15 cellular contexts compared by ENCODE assay signal in genomic region chr11:117881217-117881616, GRCh38.
DNase-seq lines count a peak whose midpoint lies in the region; ATAC-seq and TF ChIP-seq lines count a peak whose summit lies in the region.
"Had no signal": no experiment of that assay in that cellular context is flagged by ENCODE, and none has a peak within 500 bp of the region (broad histone marks: within the 10 kb centered on the region; RNA-seq: fewer than 3 reads in every experiment).

No MANE protein-coding gene starts in this region.

- H3K27ac ChIP-seq in coronary artery (no peak overlapping the region), rectal smooth muscle tissue (ENCODE audit: low read depth, low read length) (peak overlapping the region; percentile 89)

- H3K9ac ChIP-seq in rectal smooth muscle tissue (ENCODE audit: low read length) = no peak overlapping the region

- peaks cover 59% of the 10 kb centered on the region for H3K4me1 ChIP-seq in rectal smooth muscle tissue (ENCODE audit: control insufficient read depth, insufficient read depth, low read length)

- H3K4me3 ChIP-seq in coronary artery = no peak overlapping the region
- no peak overlapping the region for H3K4me3 ChIP-seq in rectal smooth muscle tissue (ENCODE audit: low read length)
- H3K4me3 ChIP-seq: MG63 had no signal

- H3K27me3 ChIP-seq in rectal smooth muscle tissue (ENCODE audit: control insufficient read depth, insufficient read depth, low read length) = peaks cover 7% of the 10 kb centered on the region

- DNase-seq in SIG-M5 treated with dmso at 0.1 percent for 504 hours (lab: John Stamatoyannopoulos, UW; ENCODE audit: unreplicated experiment) = peak; percentile 7
- DNase-seq in SIG-M5 (lab: John Stamatoyannopoulos, UW) = no peak
- DNase-seq in MV-4-11 (lab: John Stamatoyannopoulos, UW) = peak; percentile 60
- DNase-seq in coronary artery (ENCODE audit: low spot score) = peak; percentile 57
- no peak for DNase-seq in stimulated activated naive CD4-positive, alpha-beta T cell (lab: John Stamatoyannopoulos, UW)
- no peak for DNase-seq in KBM-7
- DNase-seq: CD4-positive, alpha-beta memory T cell; H7; MG63; NCI-H1436 treated with DMSO at 0.1 percent for 48 hours; NCI-H2081; NCI-H510A treated with DMSO at 0.1 percent for 48 hours; NCI-H82 had no signal

- TF ChIP-seq CTCF in coronary artery (IDR thresholded peaks at IDR 0.05) = no peak

- H3K36me3 ChIP-seq in rectal smooth muscle tissue (ENCODE audit: control insufficient read depth, insufficient read depth, low read length) = no peaks in the 10 kb centered on the region
- H3K36me3 ChIP-seq: MG63 had no signal

- in situ Hi-C loops in KBM-7 (cut with MboI; ENCODE audit: low pct_unique_long_range_greater_than_20kb, low sequenced_read_pairs) = no loop called here

- no peak for ATAC-seq in GM18868 (IDR thresholded peaks at IDR 0.05; ENCODE audit: unreplicated experiment)

Comparison
In these comparisons a context has a peak if more than half of its experiments do, and no peak if none do; other contexts are left out.
1. DNase-seq: peak in SIG-M5 treated with dmso at 0.1 percent for 504 hours (single experiment), MV-4-11 (single experiment) and coronary artery (single experiment); none in SIG-M5 (single experiment), stimulated activated naive CD4-positive, alpha-beta T cell (0 of 6) and KBM-7 (single experiment).